In genomic region chr1:43834280-43835140, GRCh38 we compare ENCODE assay signal across 8 cellular contexts.
DNase-seq lines count a peak whose midpoint lies in the region; ATAC-seq and TF ChIP-seq lines count a peak whose summit lies in the region.

No MANE protein-coding gene starts in this region.

- no peaks in the 10 kb centered on the region for H3K27me3 Mint-ChIP-seq in dendritic cell treated with granulocyte-macrophage colony-stimulating factor and Interleukin-4, amounts not matched to agents 40 ng/mL and 50 ng/mL, for 4 days
- H3K27me3 Mint-ChIP-seq in type B pancreatic cell: no peaks in the 10 kb centered on the region
- no peaks in the 10 kb centered on the region for H3K27me3 Mint-ChIP-seq in Caco-2 (ENCODE audit: insufficient read depth, unreplicated experiment)

- TF ChIP-seq CTCF in type B pancreatic cell (conservative IDR thresholded peaks at IDR 0.05) (no peak), Caco-2 (IDR thresholded peaks at IDR 0.05; ENCODE audit: insufficient read depth in 1 of 2, low read depth in 1 of 2, low read length in 1 of 2, severe bottlenecking in 1 of 2, unreplicated experiment in 1 of 2) (no peak)

- no peak overlapping the region for H3K4me3 ChIP-seq in Caco-2 (ENCODE audit: low read depth, low read length)

- peaks cover 80% of the 10 kb centered on the region for H3K4me1 Mint-ChIP-seq in dendritic cell treated with granulocyte-macrophage colony-stimulating factor and Interleukin-4, amounts not matched to agents 40 ng/mL and 50 ng/mL, for 4 days (ENCODE audit: low read depth)
- peaks cover 31% of the 10 kb centered on the region for H3K4me1 Mint-ChIP-seq in type B pancreatic cell (ENCODE audit: unreplicated experiment)
- H3K4me1 Mint-ChIP-seq in Caco-2 (ENCODE audit: low read depth, unreplicated experiment): no peaks in the 10 kb centered on the region

- CTCF ChIA-PET in Caco-2 (lab: Charles Lee): no interaction called here

- H3K27me3 ChIP-seq in Caco-2 (replicated peaks; ENCODE audit: control insufficient read depth, insufficient read depth, low read length): no peaks in the 10 kb centered on the region

- no TSS peak for BruUV-seq in Caco-2 (replicated peaks; lab: Mats Ljungman, UMichigan)

- ATAC-seq in HG02852 (IDR thresholded peaks at IDR 0.05; ENCODE audit: unreplicated experiment): no peak

- H3K9me3 Mint-ChIP-seq in dendritic cell treated with granulocyte-macrophage colony-stimulating factor and Interleukin-4, amounts not matched to agents 40 ng/mL and 50 ng/mL, for 4 days: no peaks in the 10 kb centered on the region
- H3K9me3 Mint-ChIP-seq in type B pancreatic cell (no peaks in the 10 kb centered on the region), Caco-2 (ENCODE audit: unreplicated experiment) (no peaks in the 10 kb centered on the region)

- no peaks in the 10 kb centered on the region for H3K36me3 ChIP-seq in Caco-2 (ENCODE audit: control insufficient read depth, insufficient read depth, low read length)

- POLR2A ChIA-PET in Caco-2 (lab: Charles Lee): no interaction called here

- DNase-seq in GF-D8 (lab: John Stamatoyannopoulos, UW): peak; percentile 90
- peak; percentile 98 for DNase-seq in OCI-M1 (lab: John Stamatoyannopoulos, UW)
- DNase-seq in pons (ENCODE audit: low spot score): peak; percentile 34
- DNase-seq in type B pancreatic cell (ENCODE audit: extremely low spot score, unreplicated experiment): no peak
- no peak for DNase-seq in Caco-2
- no peak for DNase-seq in kidney glomerular epithelial cell (lab: John Stamatoyannopoulos, UW)

- H3K36me3 Mint-ChIP-seq in dendritic cell treated with granulocyte-macrophage colony-stimulating factor and Interleukin-4, amounts not matched to agents 40 ng/mL and 50 ng/mL, for 4 days (ENCODE audit: low read depth): no peaks in the 10 kb centered on the region
- H3K36me3 Mint-ChIP-seq in type B pancreatic cell (peaks cover 9% of the 10 kb centered on the region), Caco-2 (ENCODE audit: insufficient read depth, unreplicated experiment) (no peaks in the 10 kb centered on the region)

- H3K9me3 ChIP-seq in Caco-2: no peaks in the 10 kb centered on the region

- peak overlapping the region; percentile 68 for H3K4me3 Mint-ChIP-seq in dendritic cell treated with granulocyte-macrophage colony-stimulating factor and Interleukin-4, amounts not matched to agents 40 ng/mL and 50 ng/mL, for 4 days
- no peak overlapping the region for H3K4me3 Mint-ChIP-seq in type B pancreatic cell
- H3K4me3 Mint-ChIP-seq in Caco-2 (ENCODE audit: unreplicated experiment): no peak overlapping the region

- no peaks in the 10 kb centered on the region for H3K4me1 ChIP-seq in Caco-2

- intact Hi-C loops in dendritic cell treated with granulocyte-macrophage colony-stimulating factor and Interleukin-4, amounts not matched to agents 40 ng/mL and 50 ng/mL, for 4 days (cut with micrococcal nuclease): loop anchor here (5.0 kb wide), 1 partner anchor 62 kb away; no protein-coding TSS in a partner anchor
- intact Hi-C loops in Caco-2 (cut with micrococcal nuclease; ENCODE audit: unreplicated experiment): no loop called here

- H3K27ac Mint-ChIP-seq in dendritic cell treated with granulocyte-macrophage colony-stimulating factor and Interleukin-4, amounts not matched to agents 40 ng/mL and 50 ng/mL, for 4 days: peak overlapping the region; percentile 88
- H3K27ac Mint-ChIP-seq in type B pancreatic cell (no peak overlapping the region), Caco-2 (ENCODE audit: unreplicated experiment) (no peak overlapping the region)

Comparison
In these comparisons a context has a peak if more than half of its experiments do, and no peak if none do; other contexts are left out.
1. DNase-seq: peak in GF-D8 (single experiment), OCI-M1 (single experiment) and pons (single experiment); none in type B pancreatic cell (single experiment), Caco-2 (0 of 2) and kidney glomerular epithelial cell (single experiment).